In genomic region chr11:72454791-72455190, GRCh38 we compare ENCODE assay signal across 1 cellular context.
TF ChIP-seq lines count a peak whose summit lies in the region.

No MANE protein-coding gene starts in this region.

TF ChIP-seq in SK-N-SH treated with all-trans-retinoic acid at 6 μM for 48 hours, 23 proteins besides CTCF, POLR2A, EP300 and RAD21 (continued from another document):
- TF ChIP-seq PATZ1 (CRISPR knock-in tag; IDR thresholded peaks at IDR 0.05; ENCODE audit: borderline replicate concordance): no peak
- TF ChIP-seq ZC3H10 (CRISPR knock-in tag; IDR thresholded peaks at IDR 0.05): no peak
- no peak for TF ChIP-seq ZNF70 (CRISPR knock-in tag; IDR thresholded peaks at IDR 0.05)
- TF ChIP-seq TCF4 (CRISPR knock-in tag; IDR thresholded peaks at IDR 0.05; ENCODE audit: borderline replicate concordance): no peak
- TF ChIP-seq ISL1 (CRISPR knock-in tag; IDR thresholded peaks at IDR 0.05): no peak
- no peak for TF ChIP-seq CSDC2 (CRISPR knock-in tag; IDR thresholded peaks at IDR 0.05)
- no peak for TF ChIP-seq SNAI2 (CRISPR knock-in tag; IDR thresholded peaks at IDR 0.05)
TF ChIP-seq in SK-N-SH treated with all-trans-retinoic acid at 6 μM for 48 hours: peak in this region for 0.
